Comparison of ENCODE assay signal across 8 cellular contexts in the genomic region with DNA sequence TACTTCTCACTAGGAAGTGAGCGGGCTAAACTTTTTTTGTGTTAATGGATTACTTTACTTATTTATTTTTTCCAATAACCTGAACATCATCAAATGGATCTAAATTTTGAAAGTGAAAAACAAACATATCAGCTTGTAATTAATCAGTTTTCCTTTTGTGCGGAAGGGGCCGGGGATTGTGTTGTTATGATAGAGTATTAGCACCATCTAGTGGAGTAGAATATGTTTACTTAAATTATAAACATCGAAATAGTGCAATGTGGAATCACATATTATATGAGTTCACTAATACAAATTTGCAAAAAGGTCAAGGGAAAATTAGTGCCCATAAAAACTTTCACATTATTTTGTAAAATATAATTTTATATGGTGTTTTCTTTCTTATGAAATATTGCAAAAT. TPM values are rescaled to one million over a fixed set of nuclear protein-coding genes. Genes with fewer than 3 reads are reported as not detected.
A peak's percentile ranks its signal among the peaks of the same experiment; 100 is the strongest.
DNase-seq lines count a peak whose midpoint lies in the region; FAIRE-seq and TF ChIP-seq lines count a peak whose summit lies in the region.

No MANE protein-coding gene starts in this region.

- no peak for TF ChIP-seq POLR2A in H54 (IDR thresholded peaks at IDR 0.05; ENCODE audit: low read depth, low read length)

- no peak overlapping the region for H3K4me3 ChIP-seq in LNCaP clone FGC (ENCODE audit: low read depth, low read length)
- H3K4me3 ChIP-seq in fibroblast of mammary gland (ENCODE audit: control insufficient read depth, low read depth, low read length) = no peak overlapping the region

- H3K9me3 Mint-ChIP-seq in osteocyte (ENCODE audit: unreplicated experiment) = no peaks in the 10 kb centered on the region

- H3K4me1 Mint-ChIP-seq in osteocyte (ENCODE audit: unreplicated experiment) = peaks cover 27% of the 10 kb centered on the region

- H3K27ac Mint-ChIP-seq in osteocyte (ENCODE audit: unreplicated experiment) = no peak overlapping the region

- TF ChIP-seq CTCF in LNCaP clone FGC (IDR thresholded peaks at IDR 0.05; ENCODE audit: control insufficient read depth, extremely low read depth, insufficient read depth) (peak; percentile 57), fibroblast of mammary gland (conservative IDR thresholded peaks at IDR 0.05; ENCODE audit: control insufficient read depth, insufficient read depth, low read depth, low read length) (peak; percentile 35), osteocyte (IDR thresholded peaks at IDR 0.05) (peak; percentile 72)

- H3K27me3 Mint-ChIP-seq in osteocyte (ENCODE audit: unreplicated experiment) = no peaks in the 10 kb centered on the region

- H3K36me3 Mint-ChIP-seq in osteocyte (ENCODE audit: unreplicated experiment) = peaks cover 15% of the 10 kb centered on the region

- peak overlapping the region; percentile 52 for H3K4me3 Mint-ChIP-seq in osteocyte (ENCODE audit: unreplicated experiment)

- FAIRE-seq in H54 (lab: Jason Lieb, UNC) = peak; percentile 38

- DNase-seq in DMS 273 (lab: John Stamatoyannopoulos, UW; ENCODE audit: unreplicated experiment) (peak; percentile 62), DMS 273 treated with DMSO at 0.1 percent for 48 hours (lab: John Stamatoyannopoulos, UW) (no peak), H54 (ENCODE audit: insufficient read length, low spot score) (no peak), LNCaP clone FGC (ENCODE audit: low read depth) (no peak), SK-N-DZ (ENCODE audit: low spot score) (peak; percentile 25), fibroblast of mammary gland (ENCODE audit: low read depth) (peak; percentile 41), osteocyte (ENCODE audit: extremely low spot score, unreplicated experiment) (no peak), NCI-H226 (no peak)

RNA-seq across cellular contexts. Expression of a gene that starts 9.1 kb away (rescaled TPM):
- 0.18 and 0.38 TPM in 2 replicates for polyA plus RNA-seq in SK-N-DZ (2014; cell fraction: cytosol; rRNA removed)
- 0.63 and 0.67 TPM in 2 replicates for polyA plus RNA-seq in SK-N-DZ (2014; cell fraction: nucleus; rRNA removed)
- 248 and 252 TPM in 2 replicates for total RNA-seq in osteocyte

RNA-seq across cellular contexts. Expression of a gene that starts 52.7 kb away (rescaled TPM):
- polyA plus RNA-seq in SK-N-DZ (2014; cell fraction: cytosol; rRNA removed) = 7.4 and 9.0 TPM in 2 replicates
- polyA plus RNA-seq in SK-N-DZ (2014; cell fraction: nucleus; rRNA removed) = 27.3 and 28.7 TPM in 2 replicates
- 26.2 TPM in 2 replicates for total RNA-seq in osteocyte

Comparison
In these comparisons a context has a peak if more than half of its experiments do, and no peak if none do; other contexts are left out.
1. DNase-seq: peak in DMS 273 (single experiment), SK-N-DZ (single experiment) and fibroblast of mammary gland (single experiment); none in DMS 273 treated with DMSO at 0.1 percent for 48 hours (single experiment), H54 (single experiment), LNCaP clone FGC (single experiment), osteocyte (single experiment) and NCI-H226 (single experiment).
2. Peak in every context shown above with its lines, with median percentiles within 50 percentile points of each other: CTCF ChIP-seq.